In the genomic region with DNA sequence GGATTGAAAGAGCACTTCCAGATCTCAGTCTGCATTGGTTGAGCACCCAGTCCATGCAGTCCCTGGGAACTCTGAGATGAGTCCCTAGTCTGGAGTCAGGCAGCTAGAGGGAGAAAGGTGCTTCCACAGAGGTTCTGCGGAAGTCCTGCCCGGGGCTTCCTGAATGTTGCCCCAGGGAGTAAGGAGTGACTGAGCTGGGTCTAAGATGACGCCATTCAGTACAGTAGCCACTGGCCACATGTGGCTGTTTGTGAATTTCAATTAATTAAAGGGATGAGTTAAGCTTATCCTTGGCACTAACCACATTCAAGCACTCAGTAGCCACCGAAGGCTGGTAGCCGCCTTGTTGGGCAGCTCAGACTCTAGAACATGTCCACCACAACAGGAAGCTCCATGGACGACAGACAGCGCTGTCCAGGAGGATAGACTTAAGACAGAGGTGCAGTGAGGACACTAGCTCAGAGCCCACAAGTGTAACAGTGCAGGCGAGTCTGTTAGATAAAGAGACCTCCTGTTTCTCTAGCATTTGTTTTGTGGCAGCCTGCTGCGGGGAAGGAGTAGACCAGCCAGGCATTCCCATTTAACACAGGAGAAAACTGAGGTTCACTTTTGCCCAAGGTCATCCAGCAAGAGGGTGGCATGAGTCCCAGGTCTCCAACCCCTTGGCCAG, we compare ENCODE assay signal across 8 cellular contexts.
DNase-seq lines count a peak whose midpoint lies in the region; ATAC-seq and TF ChIP-seq lines count a peak whose summit lies in the region.

No MANE protein-coding gene starts in this region.

- H3K36me3 Mint-ChIP-seq in nephron (ENCODE audit: low read depth) = peaks cover 9% of the 10 kb centered on the region

- H3K27ac ChIP-seq in right cardiac atrium (ENCODE audit: low read length) (peak overlapping the region; percentile 91), angular gyrus (ENCODE audit: low read depth, low read length) (peak overlapping the region; percentile 66), uterus (peak overlapping the region; percentile 77 to 86)

- H3K27me3 ChIP-seq in right cardiac atrium (ENCODE audit: control insufficient read depth, insufficient read depth) = no peaks in the 10 kb centered on the region
- H3K27me3 ChIP-seq in uterus = no peaks in the 10 kb centered on the region

- no peak for TF ChIP-seq POLR2A in uterus (IDR thresholded peaks at IDR 0.05)

- intact Hi-C loops in right cardiac atrium (cut with DNase I) = no loop called here
- intact Hi-C loops in cardiac septum (cut with DNase I) = no loop called here
- intact Hi-C loops in uterus (cut with DNase I; ENCODE audit: low total_unique reads) = no loop called here

- H3K4me1 ChIP-seq in right cardiac atrium (ENCODE audit: control insufficient read depth, insufficient read depth, low read length) = peaks cover 63% of the 10 kb centered on the region
- H3K4me1 ChIP-seq in uterus = peaks cover 7 to 55% of the 10 kb centered on the region in 2 donors

- no peak overlapping the region for H3K4me3 ChIP-seq in right cardiac atrium (ENCODE audit: low read length)
- H3K4me3 ChIP-seq in uterus = no peak overlapping the region

- peak overlapping the region in 1 of 3 experiments; percentile 18 for H3K27ac Mint-ChIP-seq in nephron

- peaks cover 4% of the 10 kb centered on the region for H3K27me3 Mint-ChIP-seq in nephron (ENCODE audit: low read depth)

- H3K4me3 Mint-ChIP-seq in nephron = peak overlapping the region in 2 of 3 experiments; percentile 15 to 72

- ATAC-seq in right cardiac atrium = no peak

- H3K4me1 Mint-ChIP-seq in nephron = peaks cover 41% of the 10 kb centered on the region

- DNase-seq in right cardiac atrium (no peak), cardiac septum (ENCODE audit: low spot score) (no peak), uterus (no peak), DMS53 (lab: John Stamatoyannopoulos, UW) (no peak), NCI-H2196 (lab: John Stamatoyannopoulos, UW; ENCODE audit: unreplicated experiment) (no peak), ureter (ENCODE audit: low spot score) (no peak)

- TF ChIP-seq CTCF in nephron (IDR thresholded peaks at IDR 0.05; ENCODE audit: unreplicated experiment in 3 of 3) (no peak), uterus (IDR thresholded peaks at IDR 0.05) (no peak)

- H3K36me3 ChIP-seq in uterus = no peaks in the 10 kb centered on the region

- H3K9me3 ChIP-seq in right cardiac atrium (ENCODE audit: control insufficient read depth, low read length) (no peaks in the 10 kb centered on the region), uterus (no peaks in the 10 kb centered on the region)

- H3K9me3 Mint-ChIP-seq in nephron = no peaks in the 10 kb centered on the region

- WGBS in right cardiac atrium = 60% methylated on average over 9 of the region's 9 CpGs
